ENCODE assay signal across 8 cellular contexts in the genomic region with DNA sequence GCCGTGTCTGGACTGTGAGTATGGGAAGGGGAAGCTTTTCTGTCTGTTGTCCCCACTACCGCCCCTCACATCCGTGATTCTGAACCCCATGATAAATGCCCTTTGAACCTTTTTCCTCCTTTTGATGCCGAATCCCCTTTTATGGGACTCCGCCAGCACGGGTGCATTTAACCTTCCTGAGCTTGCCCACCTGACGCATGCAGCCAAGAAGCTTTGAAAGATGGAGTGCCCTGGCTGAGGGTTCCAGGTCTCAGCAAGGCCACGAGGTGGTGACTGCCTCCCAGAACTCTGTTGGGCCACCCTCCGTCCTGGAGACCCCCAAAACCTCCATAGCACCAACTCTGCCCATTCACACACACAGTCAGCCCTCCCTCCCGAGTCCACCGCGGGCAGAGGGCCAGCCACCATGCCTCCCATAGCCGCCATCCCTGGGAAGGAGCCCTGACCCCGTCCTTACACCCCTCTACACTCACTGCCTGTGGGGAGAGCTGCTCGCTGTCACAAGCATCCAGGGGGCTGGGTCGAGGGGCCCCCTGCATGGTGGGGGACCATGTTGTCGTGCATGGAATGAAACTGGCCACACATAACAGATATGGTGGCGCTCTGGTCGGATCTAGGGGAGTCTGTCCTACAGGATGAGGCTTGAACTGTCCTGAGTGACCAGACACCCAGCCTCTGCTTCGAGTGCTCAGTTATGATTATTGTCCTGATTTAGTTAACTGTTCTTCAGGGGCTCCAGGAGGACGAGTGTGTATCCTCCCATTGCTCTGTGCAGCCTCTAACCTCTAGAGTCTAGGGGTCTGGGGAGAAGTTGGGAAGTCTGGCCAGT. TPM values are rescaled to one million over a fixed set of nuclear protein-coding genes. Genes with fewer than 3 reads are reported as not detected.
A peak's percentile ranks its signal among the peaks of the same experiment; 100 is the strongest.
DNase-seq lines count a peak whose midpoint lies in the region; ATAC-seq, FAIRE-seq and TF ChIP-seq lines count a peak whose summit lies in the region.

No MANE protein-coding gene starts in this region.

- CTCF ChIA-PET in A673 (lab: Charles Lee) (interaction anchor here (0.5 to 2.9 kb wide), 2 partner anchors 11 to 210 kb away, joined by 4 to 22 read pairs; no protein-coding TSS in a partner anchor), MCF 10A (lab: Yijun Ruan, JAX) (interaction anchor here (0.6 kb wide), 1 partner anchor 11 kb away, joined by 3 read pairs; no protein-coding TSS in a partner anchor)

- FAIRE-seq in HTR-8/SVneo (lab: Jason Lieb, UNC), result no peak

- H3K9me3 Mint-ChIP-seq in MCF 10A (ENCODE audit: unreplicated experiment), result peaks cover 8% of the 10 kb centered on the region

- peak overlapping the region; percentile 98 for H3K27ac ChIP-seq in A673 (ENCODE audit: low read depth, low read length, poor library complexity, severe bottlenecking)

- H3K36me3 ChIP-seq in A673 (ENCODE audit: insufficient read depth, low read length, poor library complexity, severe bottlenecking) (no peaks in the 10 kb centered on the region), mucosa of descending colon (ENCODE audit: low read depth) (no peaks in the 10 kb centered on the region)

- no peaks in the 10 kb centered on the region for H3K27me3 Mint-ChIP-seq in MCF 10A (ENCODE audit: insufficient read depth, unreplicated experiment)

- H3K9me3 ChIP-seq in A673 (ENCODE audit: low read depth, low read length, poor library complexity, severe bottlenecking) (no peaks in the 10 kb centered on the region), mucosa of descending colon (no peaks in the 10 kb centered on the region)

- no peak for TF ChIP-seq CTCF in A673 (conservative IDR thresholded peaks at IDR 0.05; ENCODE audit: low read depth, low read length)
- no peak for TF ChIP-seq CTCF in MCF 10A (IDR thresholded peaks at IDR 0.05; ENCODE audit: unreplicated experiment)
- no peak for TF ChIP-seq CTCF in mucosa of descending colon (IDR thresholded peaks at IDR 0.05)

- H3K27me3 ChIP-seq in A673 (replicated peaks; ENCODE audit: insufficient read depth, low read depth, low read length, poor library complexity), result no peaks in the 10 kb centered on the region

- DNase-seq in A673 (ENCODE audit: low spot score) (no peak), HTR-8/SVneo (ENCODE audit: insufficient read length, low spot score) (peak; percentile 18), MCF 10A (ENCODE audit: unreplicated experiment) (no peak), mucosa of descending colon (peak in 2 of 3 donors; percentile 44 to 55), retina (no peak), NCI-H2171 treated with DMSO at 0.1 percent for 48 hours (lab: John Stamatoyannopoulos, UW) (no peak), NCI-H1436 treated with DMSO at 0.1 percent for 48 hours (lab: John Stamatoyannopoulos, UW) (no peak)

- ATAC-seq in mucosa of descending colon (peak; percentile 18), GM18867 (IDR thresholded peaks at IDR 0.05; ENCODE audit: unreplicated experiment) (no peak)

- H3K4me1 ChIP-seq in A673 (ENCODE audit: insufficient read depth, low read length, poor library complexity, severe bottlenecking) (peaks cover 29% of the 10 kb centered on the region), mucosa of descending colon (ENCODE audit: low read depth) (peaks cover 20% of the 10 kb centered on the region)

- BruUV-seq in A673 (replicated peaks; lab: Mats Ljungman, UMichigan) (no TSS peak), MCF 10A (replicated peaks; lab: Mats Ljungman, UMichigan) (no TSS peak)

- peak overlapping the region; percentile 89 for H3K4me3 Mint-ChIP-seq in MCF 10A (ENCODE audit: unreplicated experiment)

- H3K4me1 Mint-ChIP-seq in MCF 10A (ENCODE audit: insufficient read depth, unreplicated experiment), result peaks cover 27% of the 10 kb centered on the region

- POLR2A ChIA-PET in A673 (lab: Charles Lee; ENCODE audit: low non-redundant PET) (interaction anchor here (0.5 to 1.0 kb wide), 2 partner anchors 32 to 192 kb away, joined by 3 read pairs; no protein-coding TSS in a partner anchor), MCF 10A (lab: Yijun Ruan, JAX) (interaction anchor here (1.0 to 1.4 kb wide), 5 partner anchors 10 to 211 kb away, joined by 3 to 4 read pairs (median 3); no protein-coding TSS in a partner anchor)

- intact Hi-C loops in A673 (cut with micrococcal nuclease; ENCODE audit: unreplicated experiment) (no loop called here), MCF 10A (cut with micrococcal nuclease) (no loop called here), mucosa of descending colon (cut with DNase I, micrococcal nuclease) (no loop called here)

- H3K27ac Mint-ChIP-seq in MCF 10A (ENCODE audit: low read depth, unreplicated experiment), result peak overlapping the region; percentile 97

- H3K4me3 ChIP-seq in A673 (ENCODE audit: low read depth, low read length, poor library complexity, severe bottlenecking) (peak overlapping the region; percentile 81), mucosa of descending colon (peak overlapping the region; percentile 64)

- H3K36me3 Mint-ChIP-seq in MCF 10A (ENCODE audit: insufficient read depth, unreplicated experiment), result peaks cover 9% of the 10 kb centered on the region

RNA-seq across cellular contexts. Expression of gene COMT, which starts 0.8 kb away (rescaled TPM):
- total RNA-seq in A673 (2021) (87.8 and 98.6 TPM in 2 replicates), MCF 10A (2022) (196 and 208 TPM in 2 replicates), mucosa of descending colon (10 to 100 TPM; 61.2 to 88.7 (median 70.7) TPM)

RNA-seq across cellular contexts. Expression of gene TXNRD2, which starts 0.9 kb away (rescaled TPM):
- 25.2 and 32.6 TPM in 2 replicates for total RNA-seq in A673 (2021)
- 28.7 and 39.9 TPM in 2 replicates for total RNA-seq in MCF 10A (2022)
- 10 to 100 TPM; 20.9 to 23.6 (median 22.6) TPM for total RNA-seq in mucosa of descending colon

Comparison
In these comparisons a context has a peak if more than half of its experiments do, and no peak if none do; other contexts are left out.
1. DNase-seq: peak in HTR-8/SVneo (single experiment) and mucosa of descending colon (2 of 3); none in A673 (single experiment), MCF 10A (single experiment), retina (single experiment), NCI-H2171 treated with DMSO at 0.1 percent for 48 hours (single experiment) and NCI-H1436 treated with DMSO at 0.1 percent for 48 hours (single experiment).